Comparison of ENCODE assay signal across 7 cellular contexts in the genomic region with DNA sequence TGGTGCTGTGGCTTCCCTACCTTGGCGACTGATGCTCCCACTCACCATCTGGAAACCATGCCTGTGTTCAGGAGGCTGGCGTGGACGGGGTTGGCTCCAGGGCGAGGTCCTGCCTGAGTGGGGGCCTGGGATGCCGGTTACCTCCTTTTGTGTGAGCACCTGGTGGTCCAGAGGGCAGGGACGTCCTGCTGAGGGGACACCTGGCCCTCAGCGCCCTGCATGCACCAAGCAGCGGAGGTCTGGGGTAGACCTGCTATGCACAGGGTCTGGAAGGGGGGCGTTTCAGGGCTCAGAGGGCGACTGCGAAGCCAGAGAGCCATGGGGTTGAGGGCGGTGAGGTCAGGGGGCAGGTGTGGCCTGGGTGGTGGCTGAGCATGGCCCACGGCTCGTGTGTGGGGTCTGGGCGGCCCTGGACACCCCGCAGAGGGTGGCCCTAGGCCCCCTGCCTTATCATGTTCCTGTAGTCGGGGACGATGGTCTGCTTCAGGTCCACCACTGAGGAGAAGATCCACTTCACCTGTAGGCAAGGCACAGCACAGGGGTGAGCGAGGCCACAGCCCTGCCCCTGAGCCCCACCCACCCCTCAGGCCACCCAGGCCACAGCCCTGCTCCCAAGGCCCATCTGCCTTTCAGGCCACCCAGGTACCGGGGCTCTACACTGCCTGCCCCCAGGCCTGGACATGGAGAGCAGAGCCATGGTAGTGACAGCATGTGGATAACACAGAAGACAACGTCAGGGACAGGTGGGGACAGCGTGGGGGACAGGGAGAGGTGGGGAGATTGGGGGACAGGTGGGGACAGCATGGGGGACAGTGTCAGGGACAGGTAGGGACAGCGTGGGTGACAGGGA.
A peak's percentile ranks its signal among the peaks of the same experiment; 100 is the strongest.
DNase-seq lines count a peak whose midpoint lies in the region; ATAC-seq and TF ChIP-seq lines count a peak whose summit lies in the region.
"Not testable (repeated sequence)": the region's sequence is repeated elsewhere in the genome, so short reads cannot be mapped to it uniquely, and the experiment has no call there.

No MANE protein-coding gene starts in this region.

- DNase-seq in H7 (peak; percentile 44), islet precursor cell (peak; percentile 36), mesenteric fat pad (ENCODE audit: low spot score) (peak; percentile 85), type B pancreatic cell (ENCODE audit: extremely low spot score, unreplicated experiment) (peak; percentile 65)
- peak; percentile 63 for DNase-seq in activated effector memory CD4-positive, alpha-beta T cell treated with anti-CD3 and anti-CD28 coated beads, Interleukin-2, amount 50 U/mL, for 16 hours
- not testable (repeated sequence) for DNase-seq in Right ventricle myocardium superior

- not testable (repeated sequence) for H3K36me3 ChIP-seq in H7 (replicated peaks; ENCODE audit: control insufficient read depth, insufficient read depth, low read length); rectal smooth muscle tissue (ENCODE audit: control insufficient read depth, insufficient read depth, low read length)

- not testable (repeated sequence) for H3K27me3 Mint-ChIP-seq in type B pancreatic cell

- intact Hi-C loops in Right ventricle myocardium superior (cut with DNase I) = not testable (repeated sequence)

- not testable (repeated sequence) for H3K27ac Mint-ChIP-seq in type B pancreatic cell

- not testable (repeated sequence) for H3K9ac ChIP-seq in rectal smooth muscle tissue (ENCODE audit: low read length)

- H3K4me1 Mint-ChIP-seq in type B pancreatic cell (ENCODE audit: unreplicated experiment) = not testable (repeated sequence)

- H3K27me3 ChIP-seq in H7 (ENCODE audit: control insufficient read depth, insufficient read depth, low read length); rectal smooth muscle tissue (ENCODE audit: control insufficient read depth, insufficient read depth, low read length): not testable (repeated sequence)

- not testable (repeated sequence) for H3K4me3 Mint-ChIP-seq in type B pancreatic cell

- H3K27ac ChIP-seq in rectal smooth muscle tissue (ENCODE audit: low read depth, low read length) = peak overlapping the region; percentile 24

- H3K9me3 Mint-ChIP-seq in type B pancreatic cell = peaks cover 14% of the 10 kb centered on the region

- not testable (repeated sequence) for H3K4me3 ChIP-seq in H7 (ENCODE audit: insufficient read depth, low read depth, low read length); rectal smooth muscle tissue (ENCODE audit: low read length)

- not testable (repeated sequence) for H3K36me3 Mint-ChIP-seq in type B pancreatic cell

- ATAC-seq in Right ventricle myocardium superior (ENCODE audit: poor library complexity) = peak; percentile 43

- not testable (repeated sequence) for TF ChIP-seq CTCF in type B pancreatic cell (conservative IDR thresholded peaks at IDR 0.05)

- H3K4me1 ChIP-seq in rectal smooth muscle tissue (ENCODE audit: control insufficient read depth, insufficient read depth, low read length) = not testable (repeated sequence)
